Comparison of ENCODE assay signal across 9 cellular contexts in the genomic region with DNA sequence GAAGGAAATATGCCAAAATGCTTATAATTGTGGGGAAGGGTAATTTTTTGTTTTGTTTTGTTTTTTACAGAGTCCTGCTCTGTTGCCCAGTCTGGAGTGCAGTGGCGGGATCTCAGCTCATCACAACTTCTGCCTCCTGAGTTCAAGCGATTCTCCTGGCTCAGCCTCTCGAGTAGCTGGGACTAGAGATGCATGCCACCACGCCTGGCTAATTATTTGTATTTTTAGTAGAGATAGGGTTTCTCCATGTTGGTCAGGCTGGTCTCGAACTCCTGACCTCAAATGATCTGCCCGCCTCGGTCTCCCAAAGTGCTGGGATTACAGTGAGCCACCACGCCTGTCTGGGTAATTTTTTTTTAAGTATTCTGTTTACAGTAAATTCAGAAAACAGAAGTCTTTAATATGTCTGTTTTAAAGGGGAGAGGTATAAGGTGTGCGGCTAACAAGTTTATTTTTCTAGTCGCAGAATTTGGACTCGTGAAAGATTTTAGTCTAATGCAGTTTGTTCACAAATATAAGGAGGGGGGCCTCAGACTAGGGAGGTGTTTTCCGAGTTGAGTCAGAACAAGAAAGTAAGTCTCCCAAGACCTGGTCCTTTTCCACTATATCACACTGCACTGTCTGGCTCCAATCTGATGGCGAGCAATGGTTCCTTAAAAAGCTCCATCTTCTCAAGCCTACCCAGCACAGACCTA. TPM values are rescaled to one million over a fixed set of nuclear protein-coding genes. Genes with fewer than 3 reads are reported as not detected.
DNase-seq lines count a peak whose midpoint lies in the region; ATAC-seq, FAIRE-seq and TF ChIP-seq lines count a peak whose summit lies in the region.
"Had no signal": no experiment of that assay in that cellular context is flagged by ENCODE, and none has a peak within 500 bp of the region (broad histone marks: within the 10 kb centered on the region; RNA-seq: fewer than 3 reads in every experiment).

No MANE protein-coding gene starts in this region.

- H3K9me3 ChIP-seq in A549: no peaks in the 10 kb centered on the region
- no peaks in the 10 kb centered on the region for H3K9me3 ChIP-seq in liver (ENCODE audit: control insufficient read depth in 4 of 4, low read length in 3 of 4)

- H3K9ac ChIP-seq in liver (ENCODE audit: low read depth in 1 of 2, low read length in 2 of 2): peak overlapping the region; percentile 92 to 99

- peak overlapping the region; percentile 78 for H3K4me2 ChIP-seq in A549

- H3K4me3 ChIP-seq in A549: peak overlapping the region; percentile 56; the same call in 1 of the 3 replicates
- H3K4me3 ChIP-seq in liver (ENCODE audit: low read depth in 1 of 3, low read length in 3 of 3): peak overlapping the region; percentile 79 to 96 (median 91)

- peaks cover 44% of the 10 kb centered on the region for H3K4me1 Mint-ChIP-seq in activated CD8-positive, alpha-beta T cell treated with anti-CD3 and anti-CD28 coated beads for 36 hours (ENCODE audit: low read depth)

- intact Hi-C loops in activated CD8-positive, alpha-beta T cell treated with anti-CD3 and anti-CD28 coated beads for 36 hours (cut with micrococcal nuclease): loop anchor here (5.0 kb wide), 1 partner anchor 77 kb away; no protein-coding TSS in a partner anchor

- no peaks in the 10 kb centered on the region for H3K27me3 Mint-ChIP-seq in activated CD8-positive, alpha-beta T cell treated with anti-CD3 and anti-CD28 coated beads for 36 hours

- no peak for TF ChIP-seq EP300 in A549 (IDR thresholded peaks at IDR 0.05)

- no peak for ATAC-seq in A549
- peak; percentile 16 for ATAC-seq in GM19351 (IDR thresholded peaks at IDR 0.05; ENCODE audit: unreplicated experiment)
- ATAC-seq in activated CD8-positive, alpha-beta T cell treated with anti-CD3 and anti-CD28 coated beads for 36 hours: no peak
- no peak for ATAC-seq in HG03460 (IDR thresholded peaks at IDR 0.05; ENCODE audit: unreplicated experiment)

- no peak for TF ChIP-seq CTCF in A549 (IDR thresholded peaks at IDR 0.05)
- TF ChIP-seq CTCF in activated CD8-positive, alpha-beta T cell treated with anti-CD3 and anti-CD28 coated beads for 36 hours (IDR thresholded peaks at IDR 0.05): no peak
- no peak for TF ChIP-seq CTCF in liver (IDR thresholded peaks at IDR 0.05; ENCODE audit: low read depth, low read length, missing input control)

- H3K36me3 ChIP-seq in liver (ENCODE audit: control insufficient read depth in 4 of 4, insufficient read depth in 3 of 4, low read depth in 1 of 4, low read length in 3 of 4): no peaks in the 10 kb centered on the region

- no peaks in the 10 kb centered on the region for H3K27me3 ChIP-seq in liver (ENCODE audit: control insufficient read depth in 4 of 4, insufficient read depth in 4 of 4, low read length in 3 of 4)

- H3K27ac ChIP-seq in A549 (no peak overlapping the region; a peak in 1 of 6 replicates), liver (ENCODE audit: low read depth in 1 of 2, low read length in 2 of 2) (peak overlapping the region; percentile 81 to 91)

- 0 out of 3 replicates have a peak, but pooled peaks cover 4% of the 10 kb centered on the region for H3K4me1 ChIP-seq in A549
- H3K4me1 ChIP-seq in liver (ENCODE audit: control insufficient read depth in 4 of 4, insufficient read depth in 4 of 4, low read length in 3 of 4): peaks cover 8 to 47% (median 26%) of the 10 kb centered on the region in 4 donors

- FAIRE-seq in A549 (lab: Jason Lieb, UNC): no peak

- TF ChIP-seq RAD21 in A549 (conservative IDR thresholded peaks at IDR 0.05 in 1 of 2, IDR thresholded peaks at IDR 0.05 in 1 of 2) (no peak), liver (IDR thresholded peaks at IDR 0.05) (no peak)

- H3K27ac Mint-ChIP-seq in activated CD8-positive, alpha-beta T cell treated with anti-CD3 and anti-CD28 coated beads for 36 hours: peak overlapping the region; percentile 67

- POLR2A ChIA-PET in A549 (lab: Yijun Ruan, JAX): no interaction called here
- POLR2A ChIA-PET in activated CD8-positive, alpha-beta T cell treated with anti-CD3 and anti-CD28 coated beads for 36 hours (lab: Charles Lee): interaction anchor here (1.0 to 3.1 kb wide), 2 partner anchors 14 to 90 kb away, joined by 3 to 15 read pairs; a partner anchor contains a TSS

- CTCF ChIA-PET in A549 (lab: Yijun Ruan, JAX): interaction anchor here (1.0 to 1.1 kb wide), 2 partner anchors 11 to 79 kb away, joined by 3 read pairs; no protein-coding TSS in a partner anchor
- CTCF ChIA-PET in activated CD8-positive, alpha-beta T cell treated with anti-CD3 and anti-CD28 coated beads for 36 hours (lab: Charles Lee): interaction anchor here (1.0 to 1.1 kb wide), 2 partner anchors 79 kb away, joined by 3 to 5 read pairs; no protein-coding TSS in a partner anchor

- no peaks in the 10 kb centered on the region for H3K9me3 Mint-ChIP-seq in activated CD8-positive, alpha-beta T cell treated with anti-CD3 and anti-CD28 coated beads for 36 hours

- WGBS in A549 (ENCODE audit: missing lambda C conversion rate): 87% methylated on average over 13 of the region's 13 CpGs
- 32% methylated on average over 13 of the region's 13 CpGs for WGBS in liver

- peaks cover 3% of the 10 kb centered on the region for H3K36me3 Mint-ChIP-seq in activated CD8-positive, alpha-beta T cell treated with anti-CD3 and anti-CD28 coated beads for 36 hours (ENCODE audit: low read depth)

- DNase-seq in A549 (ENCODE audit: low read depth in 1 of 2, low spot score in 1 of 2): no peak
- peak; percentile 21 for DNase-seq in activated CD8-positive, alpha-beta T cell treated with anti-CD3 and anti-CD28 coated beads for 36 hours
- no peak for DNase-seq in mucosa of gallbladder (ENCODE audit: low spot score)
- no peak for DNase-seq in NCI-H2171 treated with DMSO at 0.1 percent for 48 hours (lab: John Stamatoyannopoulos, UW)
- no peak for DNase-seq in kidney glomerular epithelial cell (lab: John Stamatoyannopoulos, UW)
- DNase-seq: NCI-H1436 treated with DMSO at 0.1 percent for 48 hours had no signal

- TF ChIP-seq POLR2A in A549 (IDR thresholded peaks at IDR 0.05; ENCODE audit: low read length): no peak

- peak overlapping the region; percentile 82 for H3K4me3 Mint-ChIP-seq in activated CD8-positive, alpha-beta T cell treated with anti-CD3 and anti-CD28 coated beads for 36 hours

TF ChIP-seq in A549, 52 proteins besides CTCF, POLR2A, EP300 and RAD21 (continues in another document):
- TF ChIP-seq, protein P1, sequence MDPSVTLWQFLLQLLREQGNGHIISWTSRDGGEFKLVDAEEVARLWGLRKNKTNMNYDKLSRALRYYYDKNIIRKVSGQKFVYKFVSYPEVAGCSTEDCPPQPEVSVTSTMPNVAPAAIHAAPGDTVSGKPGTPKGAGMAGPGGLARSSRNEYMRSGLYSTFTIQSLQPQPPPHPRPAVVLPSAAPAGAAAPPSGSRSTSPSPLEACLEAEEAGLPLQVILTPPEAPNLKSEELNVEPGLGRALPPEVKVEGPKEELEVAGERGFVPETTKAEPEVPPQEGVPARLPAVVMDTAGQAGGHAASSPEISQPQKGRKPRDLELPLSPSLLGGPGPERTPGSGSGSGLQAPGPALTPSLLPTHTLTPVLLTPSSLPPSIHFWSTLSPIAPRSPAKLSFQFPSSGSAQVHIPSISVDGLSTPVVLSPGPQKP (IDR thresholded peaks at IDR 0.05; ENCODE audit: low read depth, low read length): no peak
- TF ChIP-seq CHD4 (IDR thresholded peaks at IDR 0.05; ENCODE audit: borderline replicate concordance): no peak
- TF ChIP-seq, protein P2, sequence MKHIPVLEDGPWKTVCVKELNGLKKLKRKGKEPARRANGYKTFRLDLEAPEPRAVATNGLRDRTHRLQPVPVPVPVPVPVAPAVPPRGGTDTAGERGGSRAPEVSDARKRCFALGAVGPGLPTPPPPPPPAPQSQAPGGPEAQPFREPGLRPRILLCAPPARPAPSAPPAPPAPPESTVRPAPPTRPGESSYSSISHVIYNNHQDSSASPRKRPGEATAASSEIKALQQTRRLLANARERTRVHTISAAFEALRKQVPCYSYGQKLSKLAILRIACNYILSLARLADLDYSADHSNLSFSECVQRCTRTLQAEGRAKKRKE (CRISPR knock-in tag; IDR thresholded peaks at IDR 0.05; ENCODE audit: low read depth): no peak
- no peak for TF ChIP-seq HOXA7 (CRISPR knock-in tag; IDR thresholded peaks at IDR 0.05)
- TF ChIP-seq FOSB (CRISPR knock-in tag; IDR thresholded peaks at IDR 0.05): no peak
- TF ChIP-seq NR3C1 (IDR thresholded peaks at IDR 0.05): no peak
- TF ChIP-seq HOXB5 (CRISPR knock-in tag; IDR thresholded peaks at IDR 0.05): no peak

TF ChIP-seq in liver, 16 proteins besides CTCF, POLR2A, EP300 and RAD21 (continues in another document):
- TF ChIP-seq, protein P3, sequence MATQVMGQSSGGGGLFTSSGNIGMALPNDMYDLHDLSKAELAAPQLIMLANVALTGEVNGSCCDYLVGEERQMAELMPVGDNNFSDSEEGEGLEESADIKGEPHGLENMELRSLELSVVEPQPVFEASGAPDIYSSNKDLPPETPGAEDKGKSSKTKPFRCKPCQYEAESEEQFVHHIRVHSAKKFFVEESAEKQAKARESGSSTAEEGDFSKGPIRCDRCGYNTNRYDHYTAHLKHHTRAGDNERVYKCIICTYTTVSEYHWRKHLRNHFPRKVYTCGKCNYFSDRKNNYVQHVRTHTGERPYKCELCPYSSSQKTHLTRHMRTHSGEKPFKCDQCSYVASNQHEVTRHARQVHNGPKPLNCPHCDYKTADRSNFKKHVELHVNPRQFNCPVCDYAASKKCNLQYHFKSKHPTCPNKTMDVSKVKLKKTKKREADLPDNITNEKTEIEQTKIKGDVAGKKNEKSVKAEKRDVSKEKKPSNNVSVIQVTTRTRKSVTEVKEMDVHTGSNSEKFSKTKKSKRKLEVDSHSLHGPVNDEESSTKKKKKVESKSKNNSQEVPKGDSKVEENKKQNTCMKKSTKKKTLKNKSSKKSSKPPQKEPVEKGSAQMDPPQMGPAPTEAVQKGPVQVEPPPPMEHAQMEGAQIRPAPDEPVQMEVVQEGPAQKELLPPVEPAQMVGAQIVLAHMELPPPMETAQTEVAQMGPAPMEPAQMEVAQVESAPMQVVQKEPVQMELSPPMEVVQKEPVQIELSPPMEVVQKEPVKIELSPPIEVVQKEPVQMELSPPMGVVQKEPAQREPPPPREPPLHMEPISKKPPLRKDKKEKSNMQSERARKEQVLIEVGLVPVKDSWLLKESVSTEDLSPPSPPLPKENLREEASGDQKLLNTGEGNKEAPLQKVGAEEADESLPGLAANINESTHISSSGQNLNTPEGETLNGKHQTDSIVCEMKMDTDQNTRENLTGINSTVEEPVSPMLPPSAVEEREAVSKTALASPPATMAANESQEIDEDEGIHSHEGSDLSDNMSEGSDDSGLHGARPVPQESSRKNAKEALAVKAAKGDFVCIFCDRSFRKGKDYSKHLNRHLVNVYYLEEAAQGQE (IDR thresholded peaks at IDR 0.05): no peak

RNA-seq across cellular contexts. Expression of a gene that starts 1.5 kb away (rescaled TPM):
- polyA plus RNA-seq in A549 (2011; rRNA removed) (12.4 and 14.7 TPM in 2 replicates), A549 (2017; fragmentation: RNase III; extraction: RNeasy Plus Mini Kit Qiagen cat#74134 plus additional on column Dnase treatment) (9.4 to 10.7 TPM (median 10.0 TPM) in 3 replicates), liver (1,000 to 10,000 TPM in 1 of 2 donors, 100 to 1,000 TPM in 1; 704 to 1,052 TPM)
- 4.3 and 4.8 TPM in 2 replicates for polyA plus RNA-seq in A549 (2012; cell fraction: cytosol; rRNA removed)
- polyA plus RNA-seq in A549 (2012; cell fraction: nucleus; rRNA removed): 4.1 and 6.0 TPM in 2 replicates
- 16.0 and 18.6 TPM in 2 replicates for polyA minus RNA-seq in A549 (2011; rRNA and poly(A)+ RNA removed)
- total RNA-seq in activated CD8-positive, alpha-beta T cell treated with anti-CD3 and anti-CD28 coated beads for 36 hours: 10 to 100 TPM; 12.8 to 13.1 TPM
- total RNA-seq in liver (1,000 to 10,000 TPM in 1 of 2 donors, 100 to 1,000 TPM in 1; 210 to 2,226 TPM), mucosa of gallbladder (63.1 TPM)

Comparison
In these comparisons a context has a peak if more than half of its experiments do, and no peak if none do; other contexts are left out.
1. H3K27ac ChIP-seq: peak in liver (2 of 2); none in A549 (0 of 2).